ENCODE assay signal across 19 cellular contexts in the genomic region with DNA sequence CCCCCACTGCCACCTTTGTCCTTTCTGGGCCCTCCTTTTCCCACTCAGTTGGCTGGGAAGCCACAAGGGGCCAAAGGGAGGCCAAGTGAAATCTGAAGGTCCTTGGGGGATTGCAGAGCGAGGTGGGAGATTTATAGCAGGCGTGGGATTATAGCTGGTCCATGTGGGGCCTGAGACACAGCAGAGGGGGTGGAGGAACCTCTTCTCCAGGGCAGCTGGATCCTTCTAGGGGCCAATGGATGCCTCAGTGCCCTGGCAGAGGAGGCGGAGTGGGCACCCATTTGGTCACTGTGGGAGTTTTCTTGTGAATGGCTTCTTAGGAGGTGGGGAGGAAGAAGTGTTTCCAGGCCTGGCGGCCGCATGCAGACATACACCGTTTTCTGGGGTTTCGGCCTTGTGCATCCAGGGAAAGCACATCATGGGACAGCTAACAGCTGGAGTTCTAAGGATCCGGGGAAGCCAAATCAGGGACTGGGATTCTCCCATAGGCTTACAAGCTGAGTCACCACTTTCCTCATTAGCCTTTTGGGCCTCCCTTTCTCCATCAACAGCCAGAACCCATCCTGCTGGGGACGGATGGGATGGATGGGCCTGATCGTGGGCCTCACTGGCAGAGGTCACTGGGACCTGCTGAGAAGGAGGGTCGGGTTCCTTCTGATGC.
DNase-seq lines count a peak whose midpoint lies in the region; ATAC-seq and TF ChIP-seq lines count a peak whose summit lies in the region.
"Had no signal": no experiment of that assay in that cellular context is flagged by ENCODE, and none has a peak within 500 bp of the region (broad histone marks: within the 10 kb centered on the region; RNA-seq: fewer than 3 reads in every experiment).

No MANE protein-coding gene starts in this region.

- no peak for TF ChIP-seq POLR2A in thyroid gland (IDR thresholded peaks at IDR 0.05)

- no peak for TF ChIP-seq CTCF in thyroid gland (IDR thresholded peaks at IDR 0.05)
- no peak for TF ChIP-seq CTCF in smooth muscle cell (IDR thresholded peaks at IDR 0.05; ENCODE audit: borderline replicate concordance, insufficient read depth, poor library complexity, severe bottlenecking)

- no peaks in the 10 kb centered on the region for H4K20me1 ChIP-seq in smooth muscle cell (ENCODE audit: low read depth)

- H3K4me1 ChIP-seq in thyroid gland, result peaks cover 25 to 38% of the 10 kb centered on the region in 2 donors
- peaks cover 5% of the 10 kb centered on the region for H3K4me1 ChIP-seq in smooth muscle cell (ENCODE audit: low read depth)

- H3K27me3 ChIP-seq in thyroid gland, result no peaks in the 10 kb centered on the region
- H3K27me3 ChIP-seq in smooth muscle cell (ENCODE audit: low read depth), result no peaks in the 10 kb centered on the region
- H3K27me3 ChIP-seq: neutrophil had no signal

- H3K9me3 Mint-ChIP-seq in activated naive CD4-positive, alpha-beta T cell treated with anti-CD3 and anti-CD28 coated beads, Interleukin-2, amount 10 ng/mL, durations not matched to agents 7 days and 5 days, result peaks cover 5% of the 10 kb centered on the region
- H3K9me3 Mint-ChIP-seq in activated T-helper 1 cell treated with anti-CD3 and anti-CD28 coated beads, Interleukin-12 subunit alpha, Interleukin-12 subunit beta, Interleukin-2, Interleukin-4 antibody, amounts not matched to agents 30 ng/mL and 10 ng/mL and 1 ng/mL, durations not matched to agents 14 hours and 24 hours and 36 hours, result peaks cover 5% of the 10 kb centered on the region
- H3K9me3 Mint-ChIP-seq in naive B cell, result no peaks in the 10 kb centered on the region

- CTCF ChIA-PET in activated naive CD4-positive, alpha-beta T cell treated with anti-CD3 and anti-CD28 coated beads, Interleukin-2, amount 10 ng/mL, durations not matched to agents 7 days and 5 days (lab: Charles Lee), result interaction anchor here (0.9 to 1.0 kb wide), 2 partner anchors 18 to 416 kb away, joined by 5 read pairs; no protein-coding TSS in a partner anchor

- H3K27ac ChIP-seq in thyroid gland, result peak overlapping the region; percentile 58 to 80 (median 66)
- H3K27ac ChIP-seq in smooth muscle cell (ENCODE audit: low read depth), result no peak overlapping the region
- H3K27ac ChIP-seq: neutrophil had no signal

- peaks cover 60% of the 10 kb centered on the region for H3K4me1 Mint-ChIP-seq in activated naive CD4-positive, alpha-beta T cell treated with anti-CD3 and anti-CD28 coated beads, Interleukin-2, amount 10 ng/mL, durations not matched to agents 7 days and 5 days
- peaks cover 50% of the 10 kb centered on the region for H3K4me1 Mint-ChIP-seq in activated T-helper 1 cell treated with anti-CD3 and anti-CD28 coated beads, Interleukin-12 subunit alpha, Interleukin-12 subunit beta, Interleukin-2, Interleukin-4 antibody, amounts not matched to agents 30 ng/mL and 10 ng/mL and 1 ng/mL, durations not matched to agents 14 hours and 24 hours and 36 hours (ENCODE audit: low read depth)
- peaks cover 11 to 37% (median 27%) of the 10 kb centered on the region in 3 donors for H3K4me1 Mint-ChIP-seq in naive B cell

- H3K9me3 ChIP-seq in thyroid gland (no peaks in the 10 kb centered on the region), smooth muscle cell (replicated peaks; ENCODE audit: low read depth) (no peaks in the 10 kb centered on the region)
- H3K9me3 ChIP-seq: Caco-2, neutrophil had no signal

- H3K27me3 Mint-ChIP-seq in activated naive CD4-positive, alpha-beta T cell treated with anti-CD3 and anti-CD28 coated beads, Interleukin-2, amount 10 ng/mL, durations not matched to agents 7 days and 5 days, result no peaks in the 10 kb centered on the region
- H3K27me3 Mint-ChIP-seq in activated T-helper 1 cell treated with anti-CD3 and anti-CD28 coated beads, Interleukin-12 subunit alpha, Interleukin-12 subunit beta, Interleukin-2, Interleukin-4 antibody, amounts not matched to agents 30 ng/mL and 10 ng/mL and 1 ng/mL, durations not matched to agents 14 hours and 24 hours and 36 hours (ENCODE audit: insufficient read depth), result no peaks in the 10 kb centered on the region
- no peaks in the 10 kb centered on the region for H3K27me3 Mint-ChIP-seq in naive B cell

- H3K4me2 ChIP-seq in smooth muscle cell, result no peak overlapping the region

- intact Hi-C loops in activated T-helper 1 cell treated with anti-CD3 and anti-CD28 coated beads, Interleukin-12 subunit alpha, Interleukin-12 subunit beta, Interleukin-2, Interleukin-4 antibody, amounts not matched to agents 30 ng/mL and 10 ng/mL and 1 ng/mL, durations not matched to agents 14 hours and 24 hours and 36 hours (cut with micrococcal nuclease), result loop anchor here (2.0 kb wide), 1 partner anchor 15 kb away; no protein-coding TSS in a partner anchor
- intact Hi-C loops in thyroid gland (cut with DNase I), result no loop called here
- intact Hi-C loops in posterior vena cava (cut with DNase I), result no loop called here

- no peak for ATAC-seq in naive B cell (ENCODE audit: low read depth in 2 of 2)
- ATAC-seq: SK-N-SH treated with all-trans-retinoic acid at 6 μM for 48 hours had no signal

- H3F3A ChIP-seq in smooth muscle cell (ENCODE audit: low read depth), result no peaks in the 10 kb centered on the region

- H3K9ac ChIP-seq in smooth muscle cell (ENCODE audit: low read depth), result no peak overlapping the region

- 93% methylated on average over 11 of the region's 11 CpGs for WGBS in thyroid gland, 2 donors
- 91% methylated on average over 11 of the region's 11 CpGs for WGBS in smooth muscle cell (ENCODE audit: low lambda C conversion rate)

- H3K4me3 ChIP-seq in thyroid gland (replicated peaks in 1 of 3) (no peak overlapping the region), smooth muscle cell (no peak overlapping the region)
- H3K4me3 ChIP-seq: skin epidermis had no signal

- H3K36me3 ChIP-seq in thyroid gland, result no peaks in the 10 kb centered on the region
- no peaks in the 10 kb centered on the region for H3K36me3 ChIP-seq in smooth muscle cell (ENCODE audit: low read depth)
- H3K36me3 ChIP-seq: neutrophil had no signal

- H3K79me2 ChIP-seq in smooth muscle cell (ENCODE audit: low read depth), result no peaks in the 10 kb centered on the region

- H2AFZ ChIP-seq in smooth muscle cell (ENCODE audit: low read depth), result no peak overlapping the region

- no peak overlapping the region for H3K4me3 Mint-ChIP-seq in activated naive CD4-positive, alpha-beta T cell treated with anti-CD3 and anti-CD28 coated beads, Interleukin-2, amount 10 ng/mL, durations not matched to agents 7 days and 5 days
- H3K4me3 Mint-ChIP-seq in activated T-helper 1 cell treated with anti-CD3 and anti-CD28 coated beads, Interleukin-12 subunit alpha, Interleukin-12 subunit beta, Interleukin-2, Interleukin-4 antibody, amounts not matched to agents 30 ng/mL and 10 ng/mL and 1 ng/mL, durations not matched to agents 14 hours and 24 hours and 36 hours, result no peak overlapping the region
- peak overlapping the region in 1 of 8 donors; percentile 57 for H3K4me3 Mint-ChIP-seq in naive B cell
- H3K4me3 Mint-ChIP-seq: HFFc6 had no signal

- DNase-seq in activated naive CD4-positive, alpha-beta T cell treated with anti-CD3 and anti-CD28 coated beads, Interleukin-2, amount 10 ng/mL, durations not matched to agents 7 days and 5 days, result no peak
- DNase-seq in activated naive CD4-positive, alpha-beta T cell (lab: John Stamatoyannopoulos, UW), result no peak
- no peak for DNase-seq in activated T-helper 1 cell treated with anti-CD3 and anti-CD28 coated beads, Interleukin-12 subunit alpha, Interleukin-12 subunit beta, Interleukin-2, Interleukin-4 antibody, amounts not matched to agents 30 ng/mL and 10 ng/mL and 1 ng/mL, durations not matched to agents 14 hours and 24 hours and 36 hours (ENCODE audit: low spot score)
- DNase-seq in naive B cell (no peak), thyroid gland (no peak), smooth muscle cell (lab: John Stamatoyannopoulos, UW; ENCODE audit: unreplicated experiment) (no peak), posterior vena cava (ENCODE audit: low spot score) (no peak), NCI-H2196 treated with DMSO at 0.1 percent for 48 hours (lab: John Stamatoyannopoulos, UW; ENCODE audit: unreplicated experiment) (no peak)
- DNase-seq: activated gamma-delta T cell; Caco-2; effector CD4-positive, alpha-beta T cell; EL; glutamatergic neuron; HFFc6; NCI-H2029; NCI-H69 had no signal

- H3K36me3 Mint-ChIP-seq in activated naive CD4-positive, alpha-beta T cell treated with anti-CD3 and anti-CD28 coated beads, Interleukin-2, amount 10 ng/mL, durations not matched to agents 7 days and 5 days, result peaks cover 10% of the 10 kb centered on the region
- peaks cover 10% of the 10 kb centered on the region for H3K36me3 Mint-ChIP-seq in activated T-helper 1 cell treated with anti-CD3 and anti-CD28 coated beads, Interleukin-12 subunit alpha, Interleukin-12 subunit beta, Interleukin-2, Interleukin-4 antibody, amounts not matched to agents 30 ng/mL and 10 ng/mL and 1 ng/mL, durations not matched to agents 14 hours and 24 hours and 36 hours (ENCODE audit: low read depth)
- no peaks in the 10 kb centered on the region for H3K36me3 Mint-ChIP-seq in naive B cell

- peak overlapping the region; percentile 92 for H3K27ac Mint-ChIP-seq in activated naive CD4-positive, alpha-beta T cell treated with anti-CD3 and anti-CD28 coated beads, Interleukin-2, amount 10 ng/mL, durations not matched to agents 7 days and 5 days
- H3K27ac Mint-ChIP-seq in activated T-helper 1 cell treated with anti-CD3 and anti-CD28 coated beads, Interleukin-12 subunit alpha, Interleukin-12 subunit beta, Interleukin-2, Interleukin-4 antibody, amounts not matched to agents 30 ng/mL and 10 ng/mL and 1 ng/mL, durations not matched to agents 14 hours and 24 hours and 36 hours, result peak overlapping the region; percentile 69
- peak overlapping the region in 4 of 6 donors; percentile 14 to 60 (median 21) for H3K27ac Mint-ChIP-seq in naive B cell
- H3K27ac Mint-ChIP-seq: HFFc6 had no signal

Comparison
In these comparisons a context has a peak if more than half of its experiments do, and no peak if none do; other contexts are left out.
1. H3K27ac Mint-ChIP-seq: peak in every context shown above with its lines; median percentile 92 in activated naive CD4-positive, alpha-beta T cell treated with anti-CD3 and anti-CD28 coated beads, Interleukin-2, amount 10 ng/mL, durations not matched to agents 7 days and 5 days; 69 in activated T-helper 1 cell treated with anti-CD3 and anti-CD28 coated beads, Interleukin-12 subunit alpha, Interleukin-12 subunit beta, Interleukin-2, Interleukin-4 antibody, amounts not matched to agents 30 ng/mL and 10 ng/mL and 1 ng/mL, durations not matched to agents 14 hours and 24 hours and 36 hours; 21 in naive B cell.